Comparison of ENCODE assay signal across 7 cellular contexts in the genomic region with DNA sequence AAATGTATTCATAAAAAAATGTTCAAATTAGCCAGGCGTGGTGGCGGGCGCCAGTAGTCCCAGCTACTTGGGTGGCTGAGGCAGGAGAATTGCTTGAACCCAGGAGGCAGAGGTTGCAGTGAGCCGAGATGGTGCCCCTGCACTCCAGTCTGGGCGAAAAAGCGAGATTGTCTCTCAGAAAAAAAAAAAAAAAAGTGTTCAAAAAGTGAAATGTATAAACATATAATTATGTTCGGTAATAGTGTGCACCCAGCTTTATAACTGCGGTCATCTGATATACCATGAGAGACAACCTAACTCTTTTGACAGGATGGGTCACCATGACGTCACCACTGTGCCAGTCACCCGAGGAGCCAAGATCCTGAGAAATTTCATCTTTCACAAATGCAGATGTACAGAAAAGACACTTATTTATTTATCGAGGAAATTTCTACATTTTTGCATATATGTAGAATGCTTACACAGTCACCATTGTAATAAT. TPM values are rescaled to one million over a fixed set of nuclear protein-coding genes. Genes with fewer than 3 reads are reported as not detected.
A peak's percentile ranks its signal among the peaks of the same experiment; 100 is the strongest.
DNase-seq lines count a peak whose midpoint lies in the region; ATAC-seq, FAIRE-seq and TF ChIP-seq lines count a peak whose summit lies in the region.

No MANE protein-coding gene starts in this region.

- no peak for TF ChIP-seq CTCF in GM12875 (IDR thresholded peaks at IDR 0.05; ENCODE audit: borderline replicate concordance, insufficient read depth, low read depth, low read length)
- TF ChIP-seq CTCF in bronchial epithelial cell (IDR thresholded peaks at IDR 0.05; ENCODE audit: insufficient read depth, low read length, severe bottlenecking): no peak

- DNase-seq in NCI-H2227 (lab: John Stamatoyannopoulos, UW; ENCODE audit: unreplicated experiment) (peak; percentile 47), bronchial epithelial cell (ENCODE audit: low read depth) (peak; percentile 47), mesenchymal stem cell (peak; percentile 7), DMS79 treated with DMSO at 0.1 percent for 48 hours (lab: John Stamatoyannopoulos, UW) (no peak), NCI-H187 treated with DMSO at 0.1 percent for 48 hours (lab: John Stamatoyannopoulos, UW) (no peak)

- H3K36me3 ChIP-seq in bronchial epithelial cell (ENCODE audit: control insufficient read depth, insufficient read depth, low read length) (no peaks in the 10 kb centered on the region), mesenchymal stem cell (ENCODE audit: control insufficient read depth in 1 of 2, insufficient read depth in 2 of 2, low read depth in 1 of 2, low read length in 2 of 2) (peaks cover 0 to 2% of the 10 kb centered on the region in 2 experiments)

- H2BK120ac ChIP-seq in mesenchymal stem cell (ENCODE audit: low read depth, low read length): no peak overlapping the region

- no peak overlapping the region for H4K91ac ChIP-seq in mesenchymal stem cell (ENCODE audit: low read length)

- H2AFZ ChIP-seq in mesenchymal stem cell (ENCODE audit: low read depth, low read length): peak overlapping the region; percentile 51

- H3K27me3 ChIP-seq in bronchial epithelial cell (ENCODE audit: control insufficient read depth, insufficient read depth, low read length) (no peaks in the 10 kb centered on the region), mesenchymal stem cell (ENCODE audit: control insufficient read depth in 1 of 2, insufficient read depth in 1 of 2, low read length in 2 of 2) (peaks cover 0 to 13% of the 10 kb centered on the region in 2 experiments)

- ATAC-seq in HG02852 (IDR thresholded peaks at IDR 0.05; ENCODE audit: unreplicated experiment): no peak

- no peak overlapping the region for H2AK5ac ChIP-seq in mesenchymal stem cell (ENCODE audit: low read length, severe bottlenecking)

- peak overlapping the region; percentile 88 for H3K4me2 ChIP-seq in mesenchymal stem cell (ENCODE audit: low read length, poor library complexity, severe bottlenecking)

- no peak overlapping the region for H4K8ac ChIP-seq in mesenchymal stem cell (ENCODE audit: low read length)

- H2BK5ac ChIP-seq in mesenchymal stem cell (ENCODE audit: low read depth, low read length, poor library complexity, severe bottlenecking): no peak overlapping the region

- peak overlapping the region in 1 of 2 experiments; percentile 69 for H3K18ac ChIP-seq in mesenchymal stem cell (ENCODE audit: low read depth in 1 of 2, low read length in 2 of 2)

- no peak overlapping the region for H3K27ac ChIP-seq in mesenchymal stem cell (ENCODE audit: low read length, poor library complexity, severe bottlenecking)

- H2BK12ac ChIP-seq in mesenchymal stem cell (ENCODE audit: low read length in 2 of 2): no peak overlapping the region

- no peak overlapping the region for H3K14ac ChIP-seq in mesenchymal stem cell (ENCODE audit: low read length in 2 of 2)

- H3K79me1 ChIP-seq in mesenchymal stem cell (replicated peaks; ENCODE audit: low read length, poor library complexity, severe bottlenecking): peaks cover 5% of the 10 kb centered on the region

- no peak for FAIRE-seq in bronchial epithelial cell (lab: Jason Lieb, UNC)

- H2BK15ac ChIP-seq in mesenchymal stem cell (ENCODE audit: low read depth, poor library complexity, severe bottlenecking): no peak overlapping the region

- no peak overlapping the region for H3K23ac ChIP-seq in mesenchymal stem cell (ENCODE audit: low read length in 2 of 2)

- H3K4me3 ChIP-seq in GM12875 (ENCODE audit: low read depth, low read length) (peak overlapping the region; percentile 28), bronchial epithelial cell (ENCODE audit: low read depth, low read length) (peak overlapping the region; percentile 72), mesenchymal stem cell (ENCODE audit: insufficient read depth in 1 of 2, low read depth in 1 of 2, low read length in 2 of 2) (peak overlapping the region; percentile 68 to 77)

- H3K9ac ChIP-seq in mesenchymal stem cell (ENCODE audit: low read length): peak overlapping the region; percentile 72

- no peaks in the 10 kb centered on the region for H3K9me3 ChIP-seq in mesenchymal stem cell (ENCODE audit: control insufficient read depth, low read length)

- H3K4ac ChIP-seq in mesenchymal stem cell (ENCODE audit: low read depth in 1 of 2, low read length in 2 of 2): no peak overlapping the region

- WGBS in mesenchymal stem cell: 20% methylated on average over 7 of the region's 11 CpGs

- H3K4me1 ChIP-seq in mesenchymal stem cell (ENCODE audit: control insufficient read depth, insufficient read depth, low read depth, low read length): peaks cover 4% of the 10 kb centered on the region

RNA-seq across cellular contexts. Expression of a gene that starts 0.6 kb away (rescaled TPM):
- total RNA-seq in bronchial epithelial cell: 12.1 and 12.2 TPM in 2 replicates
- 25.9 TPM for polyA plus RNA-seq in mesenchymal stem cell (2013, experiment 1 of 2)
- 26.1 TPM for polyA plus RNA-seq in mesenchymal stem cell (2013, experiment 2 of 2)

RNA-seq across cellular contexts. Expression of a gene that starts 19.6 kb away (rescaled TPM):
- total RNA-seq in bronchial epithelial cell: 4.2 and 4.5 TPM in 2 replicates
- 8.6 TPM for polyA plus RNA-seq in mesenchymal stem cell (2013, experiment 1 of 2)
- polyA plus RNA-seq in mesenchymal stem cell (2013, experiment 2 of 2): 8.4 TPM

RNA-seq across cellular contexts. Expression of a gene that starts 47.2 kb away (rescaled TPM):
- total RNA-seq in bronchial epithelial cell: 22.4 and 49.8 TPM in 2 replicates
- 18.2 TPM for polyA plus RNA-seq in mesenchymal stem cell (2013, experiment 1 of 2)
- polyA plus RNA-seq in mesenchymal stem cell (2013, experiment 2 of 2): 19.5 TPM

Comparison
In these comparisons a context has a peak if more than half of its experiments do, and no peak if none do; other contexts are left out.
1. DNase-seq: peak in NCI-H2227 (single experiment), bronchial epithelial cell (single experiment) and mesenchymal stem cell (single experiment); none in DMS79 treated with DMSO at 0.1 percent for 48 hours (single experiment) and NCI-H187 treated with DMSO at 0.1 percent for 48 hours (single experiment).
2. Peak in every context shown above with its lines, with median percentiles within 50 percentile points of each other: H3K4me3 ChIP-seq.